In genomic region chr11:71551711-71552110, GRCh38 we compare ENCODE assay signal across 16 cellular contexts. TPM values are rescaled to one million over a fixed set of nuclear protein-coding genes. Genes with fewer than 3 reads are reported as not detected.
"Had no signal": no experiment of that assay in that cellular context is flagged by ENCODE, and none has a peak within 500 bp of the region (broad histone marks: within the 10 kb centered on the region; RNA-seq: fewer than 3 reads in every experiment).

No MANE protein-coding gene starts in this region.

- ATAC-seq: activated T-cell treated with anti-CD3 and anti-CD28 coated beads, Interleukin-2, amount 50 U/mL, for 72 hours; left colon had no signal

- H3K36me3 Mint-ChIP-seq: activated CD4-positive, alpha-beta memory T cell treated with anti-CD3 and anti-CD28 coated beads for 36 hours; activated naive CD8-positive, alpha-beta T cell treated with anti-CD3 and anti-CD28 coated beads, Interleukin-2, amount 10 ng/mL, durations not matched to agents 7 days and 5 days; immature natural killer cell had no signal

- H3K4me1 ChIP-seq: esophagus muscularis mucosa had no signal

- H3K4me3 ChIP-seq: cardiac muscle cell, esophagus muscularis mucosa, lung had no signal

- H3K9me3 ChIP-seq: esophagus muscularis mucosa had no signal

- H3K27me3 ChIP-seq: cardiac muscle cell had no signal

- DNase-seq: activated CD4-positive, alpha-beta memory T cell treated with anti-CD3 and anti-CD28 coated beads for 36 hours; activated naive CD8-positive, alpha-beta T cell treated with anti-CD3 and anti-CD28 coated beads, Interleukin-2, amount 10 ng/mL, durations not matched to agents 7 days and 5 days; activated T-cell treated with anti-CD3 and anti-CD28 coated beads, Interleukin-2, amount 50 U/mL, for 72 hours; aorta; foreskin fibroblast; glutamatergic neuron; immature natural killer cell; left colon; naive B cell; retina; substantia nigra; trophoblast cell had no signal

- H3K27ac Mint-ChIP-seq: activated CD4-positive, alpha-beta memory T cell treated with anti-CD3 and anti-CD28 coated beads for 36 hours; activated naive CD8-positive, alpha-beta T cell treated with anti-CD3 and anti-CD28 coated beads, Interleukin-2, amount 10 ng/mL, durations not matched to agents 7 days and 5 days; activated T-cell treated with anti-CD3 and anti-CD28 coated beads, Interleukin-2, amount 50 U/mL, for 72 hours; immature natural killer cell; naive B cell had no signal

- H3K9me3 Mint-ChIP-seq: activated CD4-positive, alpha-beta memory T cell treated with anti-CD3 and anti-CD28 coated beads for 36 hours; activated naive CD8-positive, alpha-beta T cell treated with anti-CD3 and anti-CD28 coated beads, Interleukin-2, amount 10 ng/mL, durations not matched to agents 7 days and 5 days; activated T-cell treated with anti-CD3 and anti-CD28 coated beads, Interleukin-2, amount 50 U/mL, for 72 hours; immature natural killer cell had no signal

- H3K36me3 ChIP-seq: cardiac muscle cell, esophagus muscularis mucosa had no signal

- H3K4me3 Mint-ChIP-seq: activated CD4-positive, alpha-beta memory T cell treated with anti-CD3 and anti-CD28 coated beads for 36 hours; activated naive CD8-positive, alpha-beta T cell treated with anti-CD3 and anti-CD28 coated beads, Interleukin-2, amount 10 ng/mL, durations not matched to agents 7 days and 5 days; activated T-cell treated with anti-CD3 and anti-CD28 coated beads, Interleukin-2, amount 50 U/mL, for 72 hours; immature natural killer cell; naive B cell had no signal

- H3K4me1 Mint-ChIP-seq: activated naive CD8-positive, alpha-beta T cell treated with anti-CD3 and anti-CD28 coated beads, Interleukin-2, amount 10 ng/mL, durations not matched to agents 7 days and 5 days; immature natural killer cell had no signal

- H3K27ac ChIP-seq: cardiac muscle cell, esophagus muscularis mucosa had no signal

RNA-seq across cellular contexts. Expression of gene KRTAP5-9, which starts 3.5 kb away (rescaled TPM):
- total RNA-seq: activated naive CD8-positive, alpha-beta T cell treated with anti-CD3 and anti-CD28 coated beads, Interleukin-2, amount 10 ng/mL, durations not matched to agents 7 days and 5 days; esophagus muscularis mucosa; skeletal muscle tissue had no signal
- polyA plus RNA-seq: cardiac muscle cell, immature natural killer cell had no signal

RNA-seq across cellular contexts. Expression of gene KRTAP5-10, which starts 13.7 kb away (rescaled TPM):
- total RNA-seq: activated CD4-positive, alpha-beta memory T cell treated with anti-CD3 and anti-CD28 coated beads for 36 hours; activated naive CD8-positive, alpha-beta T cell treated with anti-CD3 and anti-CD28 coated beads, Interleukin-2, amount 10 ng/mL, durations not matched to agents 7 days and 5 days; activated T-cell treated with anti-CD3 and anti-CD28 coated beads, Interleukin-2, amount 50 U/mL, for 72 hours; aorta; cardiac muscle cell; esophagus muscularis mucosa; lung; skeletal muscle tissue had no signal
- polyA plus RNA-seq: immature natural killer cell had no signal

RNA-seq across cellular contexts. Expression of gene KRTAP5-8, which starts 13.9 kb away (rescaled TPM):
- total RNA-seq: activated CD4-positive, alpha-beta memory T cell treated with anti-CD3 and anti-CD28 coated beads for 36 hours; activated naive CD8-positive, alpha-beta T cell treated with anti-CD3 and anti-CD28 coated beads, Interleukin-2, amount 10 ng/mL, durations not matched to agents 7 days and 5 days; activated T-cell treated with anti-CD3 and anti-CD28 coated beads, Interleukin-2, amount 50 U/mL, for 72 hours; cardiac muscle cell; esophagus muscularis mucosa; skeletal muscle tissue had no signal
- polyA plus RNA-seq: aorta, cardiac muscle cell, immature natural killer cell had no signal

RNA-seq across cellular contexts. Expression of gene KRTAP5-7, which starts 24.6 kb away (rescaled TPM):
- total RNA-seq: activated CD4-positive, alpha-beta memory T cell treated with anti-CD3 and anti-CD28 coated beads for 36 hours; activated naive CD8-positive, alpha-beta T cell treated with anti-CD3 and anti-CD28 coated beads, Interleukin-2, amount 10 ng/mL, durations not matched to agents 7 days and 5 days; activated T-cell treated with anti-CD3 and anti-CD28 coated beads, Interleukin-2, amount 50 U/mL, for 72 hours; cardiac muscle cell; esophagus muscularis mucosa; skeletal muscle tissue had no signal
- polyA plus RNA-seq: aorta, cardiac muscle cell, immature natural killer cell had no signal

RNA-seq across cellular contexts. Expression of gene KRTAP5-11, which starts 31.0 kb away (rescaled TPM):
- total RNA-seq: activated CD4-positive, alpha-beta memory T cell treated with anti-CD3 and anti-CD28 coated beads for 36 hours; activated naive CD8-positive, alpha-beta T cell treated with anti-CD3 and anti-CD28 coated beads, Interleukin-2, amount 10 ng/mL, durations not matched to agents 7 days and 5 days; activated T-cell treated with anti-CD3 and anti-CD28 coated beads, Interleukin-2, amount 50 U/mL, for 72 hours; aorta; cardiac muscle cell; esophagus muscularis mucosa; left colon; lung; skeletal muscle tissue had no signal
- polyA plus RNA-seq: aorta, cardiac muscle cell, immature natural killer cell, lung had no signal
